In genomic region chr18:713135-713490, GRCh38 we compare ENCODE assay signal across 8 cellular contexts. TPM values are rescaled to one million over a fixed set of nuclear protein-coding genes. Genes with fewer than 3 reads are reported as not detected.
DNase-seq lines count a peak whose midpoint lies in the region; ATAC-seq and TF ChIP-seq lines count a peak whose summit lies in the region.

No MANE protein-coding gene starts in this region.

- peak overlapping the region; percentile 68; the same call in 1 of the 2 replicates for H2AFZ ChIP-seq in PC-3 (ENCODE audit: low read length)

- no peaks in the 10 kb centered on the region for H4K20me1 ChIP-seq in PC-3 (ENCODE audit: low read length)

- H3K4me2 ChIP-seq in PC-3 (ENCODE audit: low read length) = peak overlapping the region; percentile 70

- no peaks in the 10 kb centered on the region for H3K9me3 Mint-ChIP-seq in effector memory CD8-positive, alpha-beta T cell
- H3K9me3 Mint-ChIP-seq in nephron = peaks cover 2% of the 10 kb centered on the region

- DNase-seq in BJ (ENCODE audit: low read depth) (no peak), PC-3 (no peak), HT-29 (ENCODE audit: low spot score) (no peak), NCI-H526 (lab: John Stamatoyannopoulos, UW) (no peak)
- peak in 1 of 3 experiments; percentile 3 for DNase-seq in effector memory CD8-positive, alpha-beta T cell

- H3K4me3 ChIP-seq in BJ (ENCODE audit: low read depth, low read length) (peak overlapping the region; percentile 80), PC-3 (ENCODE audit: low read length) (peak overlapping the region; percentile 55; the same call in 1 of the 2 replicates)

- TF ChIP-seq CTCF in BJ (IDR thresholded peaks at IDR 0.05; ENCODE audit: insufficient read depth, low read depth, low read length) (no peak), PC-3 (conservative IDR thresholded peaks at IDR 0.05; ENCODE audit: low read depth, low read length) (no peak), nephron (IDR thresholded peaks at IDR 0.05; ENCODE audit: unreplicated experiment in 3 of 3) (no peak)

- CTCF ChIA-PET in BJ (lab: Yijun Ruan, JAX) = interaction anchor here (0.6 to 1.7 kb wide), 15 partner anchors 10 to 1423 kb away, joined by 3 to 14 read pairs (median 3); no protein-coding TSS in a partner anchor
- CTCF ChIA-PET in PC-3 (lab: Charles Lee) = interaction anchor here (0.6 to 1.1 kb wide), 6 partner anchors 10 to 126 kb away, joined by 3 to 14 read pairs (median 6); partner anchors contain the start of gene TYMS

- BruUV-seq in PC-3 (replicated peaks; lab: Mats Ljungman, UMichigan) = TSS peak; percentile 44

- H3K4me3 Mint-ChIP-seq in effector memory CD8-positive, alpha-beta T cell = peak overlapping the region; percentile 51 to 90
- peak overlapping the region; percentile 61 to 66 (median 61) for H3K4me3 Mint-ChIP-seq in nephron

- POLR2A ChIA-PET in BJ (lab: Charles Lee) = no interaction called here
- POLR2A ChIA-PET in PC-3 (lab: Charles Lee; ENCODE audit: unreplicated experiment) = interaction anchor here (0.5 kb wide), 1 partner anchor 10 kb away, joined by 3 read pairs; no protein-coding TSS in a partner anchor

- peaks cover 22 to 25% of the 10 kb centered on the region in 2 donors for H3K4me1 Mint-ChIP-seq in effector memory CD8-positive, alpha-beta T cell (ENCODE audit: low read depth in 2 of 2)
- peaks cover 12% of the 10 kb centered on the region for H3K4me1 Mint-ChIP-seq in nephron

- peaks cover 13% of the 10 kb centered on the region for H3K4me1 ChIP-seq in PC-3 (ENCODE audit: insufficient read depth, low read length)

- H3K27ac ChIP-seq in PC-3 (ENCODE audit: low read length) = no peak overlapping the region

- peak overlapping the region in 1 of 2 donors; percentile 55 for H3K27ac Mint-ChIP-seq in effector memory CD8-positive, alpha-beta T cell
- H3K27ac Mint-ChIP-seq in nephron = no peak overlapping the region

- H3K36me3 ChIP-seq in BJ (ENCODE audit: control insufficient read depth, insufficient read depth, low read length) (peaks cover 4% of the 10 kb centered on the region), PC-3 (ENCODE audit: low read depth, low read length) (peaks cover 3% of the 10 kb centered on the region; the same call in 1 of the 2 replicates)

- H3K79me2 ChIP-seq in PC-3 (ENCODE audit: low read length) = peaks cover 40% of the 10 kb centered on the region

- H3K36me3 Mint-ChIP-seq in effector memory CD8-positive, alpha-beta T cell (ENCODE audit: insufficient read depth) = peaks cover 20% of the 10 kb centered on the region
- H3K36me3 Mint-ChIP-seq in nephron (ENCODE audit: low read depth) = peaks cover 13% of the 10 kb centered on the region

- intact Hi-C loops in PC-3 (cut with micrococcal nuclease) = no loop called here

- no peak overlapping the region for H3K9ac ChIP-seq in PC-3 (ENCODE audit: low read length)

- H3K27me3 ChIP-seq in BJ (ENCODE audit: control insufficient read depth, insufficient read depth, low read length) (no peaks in the 10 kb centered on the region), PC-3 (ENCODE audit: low read length) (no peaks in the 10 kb centered on the region)

- no peaks in the 10 kb centered on the region for H3F3A ChIP-seq in PC-3 (ENCODE audit: low read length, unreplicated experiment)

- ATAC-seq in PC-3 = no peak
- no peak for ATAC-seq in effector memory CD8-positive, alpha-beta T cell (replicated peaks)
- no peak for ATAC-seq in GM21576 (IDR thresholded peaks at IDR 0.05; ENCODE audit: unreplicated experiment)
- ATAC-seq in HG02970 (IDR thresholded peaks at IDR 0.05; ENCODE audit: low FRiP score, unreplicated experiment) = no peak

- no peaks in the 10 kb centered on the region for H3K27me3 Mint-ChIP-seq in effector memory CD8-positive, alpha-beta T cell
- H3K27me3 Mint-ChIP-seq in nephron (ENCODE audit: low read depth) = no peaks in the 10 kb centered on the region

- no peaks in the 10 kb centered on the region for H3K9me2 ChIP-seq in PC-3 (replicated peaks; ENCODE audit: low read length)

- H3K9me3 ChIP-seq in PC-3 (ENCODE audit: low read length) = no peaks in the 10 kb centered on the region

RNA-seq across cellular contexts. Expression of gene ENOSF1, which starts 0.7 kb away (rescaled TPM):
- polyA plus RNA-seq in BJ (2011; rRNA removed) = 16.1 and 16.4 TPM in 2 replicates
- polyA minus RNA-seq in BJ (2011; rRNA and poly(A)+ RNA removed) = 13.4 and 18.2 TPM in 2 replicates
- 44.2 and 61.0 TPM in 2 replicates for total RNA-seq in PC-3 (2014; rRNA removed)
- total RNA-seq in HT-29 (2014; rRNA removed; shearing (Covaris generic)) = 75.1 and 85.1 TPM in 2 replicates

RNA-seq across cellular contexts. Expression of gene TYMS, which starts 55.7 kb away (rescaled TPM):
- polyA plus RNA-seq in BJ (2011; rRNA removed) = 80.4 and 146 TPM in 2 replicates
- 65.4 and 111 TPM in 2 replicates for polyA minus RNA-seq in BJ (2011; rRNA and poly(A)+ RNA removed)
- total RNA-seq in PC-3 (2014; rRNA removed) = 63.2 and 69.7 TPM in 2 replicates
- total RNA-seq in HT-29 (2014; rRNA removed; shearing (Covaris generic)) = 49.2 and 56.4 TPM in 2 replicates
